ENCODE assay signal across 37 cellular contexts in genomic region chr2:83991992-83992391, GRCh38.
DNase-seq lines count a peak whose midpoint lies in the region; ATAC-seq, FAIRE-seq and TF ChIP-seq lines count a peak whose summit lies in the region.
"Had no signal": no experiment of that assay in that cellular context is flagged by ENCODE, and none has a peak within 500 bp of the region (broad histone marks: within the 10 kb centered on the region; RNA-seq: fewer than 3 reads in every experiment).

No MANE protein-coding gene starts in this region.

- no peak overlapping the region for H2BK15ac ChIP-seq in H1 (ENCODE audit: low read length)

- H4K5ac ChIP-seq in H1 (ENCODE audit: insufficient read length, low read depth, low read length), result no peak overlapping the region

- TF ChIP-seq RAD21 in H1 (IDR thresholded peaks at IDR 0.05 in 1 of 2, conservative IDR thresholded peaks at IDR 0.05 in 1 of 2; ENCODE audit: low read depth in 2 of 2, low read length in 2 of 2), result no peak

- TF ChIP-seq POLR2A in H1 (IDR thresholded peaks at IDR 0.05; ENCODE audit: control extremely low read depth in 1 of 2, low read depth in 2 of 2, low read length in 2 of 2), result no peak

- 0 out of 2 replicates have a peak overlapping the region, but pooled peaks have one; percentile 16 for H2AFZ ChIP-seq in H1 (ENCODE audit: low read length)

- no peak overlapping the region for H3K4me3 Mint-ChIP-seq in WTC11
- no peak overlapping the region for H3K4me3 Mint-ChIP-seq in CD8-positive, alpha-beta memory T cell
- no peak overlapping the region for H3K4me3 Mint-ChIP-seq in activated CD4-positive, alpha-beta T cell treated with anti-CD3 and anti-CD28 coated beads, Interleukin-2, amount 10 ng/mL, durations not matched to agents 7 days and 5 days
- H3K4me3 Mint-ChIP-seq: activated CD8-positive, alpha-beta T cell treated with anti-CD3 and anti-CD28 coated beads, Interleukin-2, amount 10 ng/mL, durations not matched to agents 7 days and 5 days; CD4-positive, alpha-beta memory T cell; central memory CD8-positive, alpha-beta T cell; immature natural killer cell; naive thymus-derived CD8-positive, alpha-beta T cell; T-cell had no signal

- no peak overlapping the region for H2AK5ac ChIP-seq in H1 (ENCODE audit: low read depth, low read length)

- POLR2A ChIA-PET in H1 (lab: Charles Lee; ENCODE audit: partially characterized antibody) (no interaction called here), WTC11 (lab: Charles Lee) (no interaction called here)
- POLR2A ChIA-PET in CD8-positive, alpha-beta memory T cell (lab: Charles Lee), result no interaction called here
- POLR2A ChIA-PET in activated CD4-positive, alpha-beta T cell treated with anti-CD3 and anti-CD28 coated beads, Interleukin-2, amount 10 ng/mL, durations not matched to agents 7 days and 5 days (lab: Charles Lee), result no interaction called here

- no peaks in the 10 kb centered on the region for H3K36me3 ChIP-seq in H1 (ENCODE audit: control insufficient read depth in 2 of 4, insufficient read depth in 4 of 4, low read length in 3 of 4)
- H3K36me3 ChIP-seq in CD8-positive, alpha-beta memory T cell (ENCODE audit: insufficient read depth, low read length), result no peaks in the 10 kb centered on the region
- H3K36me3 ChIP-seq: gastroesophageal sphincter, left ventricle myocardium inferior, SJCRH30, stomach, thyroid gland had no signal

- no peaks in the 10 kb centered on the region for H3K79me2 ChIP-seq in H1 (ENCODE audit: control insufficient read depth in 1 of 2, insufficient read depth in 2 of 2, low read length in 2 of 2)

- no peak overlapping the region for H4K8ac ChIP-seq in H1 (ENCODE audit: extremely low read depth, insufficient read depth, low read length)

- peaks cover 12% of the 10 kb centered on the region for H3K4me1 Mint-ChIP-seq in WTC11
- H3K4me1 Mint-ChIP-seq in CD8-positive, alpha-beta memory T cell, result no peaks in the 10 kb centered on the region
- H3K4me1 Mint-ChIP-seq in activated CD4-positive, alpha-beta T cell treated with anti-CD3 and anti-CD28 coated beads, Interleukin-2, amount 10 ng/mL, durations not matched to agents 7 days and 5 days, result no peaks in the 10 kb centered on the region
- H3K4me1 Mint-ChIP-seq: CD4-positive, alpha-beta memory T cell; central memory CD8-positive, alpha-beta T cell; immature natural killer cell; naive thymus-derived CD8-positive, alpha-beta T cell; T-cell had no signal

- H2BK5ac ChIP-seq in H1 (ENCODE audit: low read depth, low read length), result no peak overlapping the region

- DNase-seq in A172 (ENCODE audit: low spot score) (peak; percentile 20), H4 (ENCODE audit: low spot score) (peak; percentile 4), RPMI7951 (ENCODE audit: low read depth) (peak; percentile 32), H1 (ENCODE audit: low read depth in 1 of 2, low spot score in 2 of 2) (no peak), WTC11 (ENCODE audit: low spot score) (no peak)
- DNase-seq in stimulated activated naive CD4-positive, alpha-beta T cell (lab: John Stamatoyannopoulos, UW), result no peak
- no peak for DNase-seq in CD8-positive, alpha-beta memory T cell
- DNase-seq in activated CD4-positive, alpha-beta T cell treated with anti-CD3 and anti-CD28 coated beads, Interleukin-2, amount 10 ng/mL, durations not matched to agents 7 days and 5 days, result no peak
- DNase-seq: activated CD4-positive, alpha-beta T cell treated with anti-CD3 and anti-CD28 coated beads for 1 hour; activated CD8-positive, alpha-beta T cell treated with anti-CD3 and anti-CD28 coated beads, Interleukin-2, amount 10 ng/mL, durations not matched to agents 7 days and 5 days; aorta; CD4-positive, alpha-beta memory T cell; dermis blood vessel endothelial cell; DMS153; hypothalamus; immature natural killer cell; IMR-90; left ventricle myocardium inferior; midbrain; naive thymus-derived CD8-positive, alpha-beta T cell; NCI-H1092 treated with DMSO at 0.1 percent for 48 hours; NCI-H187; NCI-H526; NK-92 treated with Interleukin-12 subunit alpha and Interleukin-12 subunit beta, amount 100 ng/mL, for 24 hours; small intestine; stimulated activated CD8-positive, alpha-beta memory T cell treated with anti-CD3 and anti-CD28 coated beads, Interleukin-4, amount 100 ng/mL, for 48 hours; stomach; T-cell; thyroid gland had no signal

- H3K23ac ChIP-seq in H1 (ENCODE audit: insufficient read length), result no peak overlapping the region

- no peaks in the 10 kb centered on the region for H4K20me1 ChIP-seq in H1 (replicated peaks in 1 of 2; ENCODE audit: control insufficient read depth in 1 of 2, insufficient read depth in 2 of 2, low read length in 2 of 2)

- no peaks in the 10 kb centered on the region for H3K27me3 ChIP-seq in H1 (replicated peaks in 1 of 4; ENCODE audit: control insufficient read depth in 3 of 4, extremely low read depth in 1 of 4, insufficient read depth in 3 of 4, low read length in 3 of 4)
- no peaks in the 10 kb centered on the region for H3K27me3 ChIP-seq in CD8-positive, alpha-beta memory T cell (ENCODE audit: insufficient read depth, low read length, poor library complexity, severe bottlenecking)
- H3K27me3 ChIP-seq: gastroesophageal sphincter, SJCRH30, stomach, thyroid gland had no signal

- peaks cover 0 to 5% (median 0%) of the 10 kb centered on the region in 4 experiments; a peak in 1 of 7 replicates for H3K4me1 ChIP-seq in H1 (replicated peaks in 1 of 4; ENCODE audit: control insufficient read depth in 3 of 4, insufficient read depth in 4 of 4, low read length in 3 of 4)
- no peaks in the 10 kb centered on the region for H3K4me1 ChIP-seq in CD8-positive, alpha-beta memory T cell (ENCODE audit: insufficient read depth, low read length)
- H3K4me1 ChIP-seq: gastroesophageal sphincter, left ventricle myocardium inferior, SJCRH30, stomach, thyroid gland had no signal

- H3K36me3 Mint-ChIP-seq in WTC11, result peaks cover 7% of the 10 kb centered on the region
- H3K36me3 Mint-ChIP-seq in CD8-positive, alpha-beta memory T cell, result no peaks in the 10 kb centered on the region
- H3K36me3 Mint-ChIP-seq in activated CD4-positive, alpha-beta T cell treated with anti-CD3 and anti-CD28 coated beads, Interleukin-2, amount 10 ng/mL, durations not matched to agents 7 days and 5 days (ENCODE audit: low read depth), result no peaks in the 10 kb centered on the region
- H3K36me3 Mint-ChIP-seq: activated naive CD4-positive, alpha-beta T cell treated with anti-CD3 and anti-CD28 coated beads, Interleukin-2, amount 50 U/mL, for 72 hours; CD4-positive, alpha-beta memory T cell; T-cell had no signal

- CTCF ChIA-PET in H1 (lab: Charles Lee; ENCODE audit: partially characterized antibody), result no interaction called here
- CTCF ChIA-PET in WTC11 (lab: Charles Lee), result no interaction called here
- CTCF ChIA-PET in CD8-positive, alpha-beta memory T cell (lab: Charles Lee), result no interaction called here
- CTCF ChIA-PET in activated CD4-positive, alpha-beta T cell treated with anti-CD3 and anti-CD28 coated beads, Interleukin-2, amount 10 ng/mL, durations not matched to agents 7 days and 5 days (lab: Charles Lee), result no interaction called here

- no peaks in the 10 kb centered on the region for H3K79me1 ChIP-seq in H1 (ENCODE audit: low read depth, low read length)

- H2BK120ac ChIP-seq in H1 (replicated peaks; ENCODE audit: low read depth, low read length), result no peak overlapping the region

- H3K9me3 ChIP-seq in H1 (ENCODE audit: insufficient read depth in 2 of 2, low read depth in 1 of 2, low read length in 1 of 2), result peaks cover 0 to 3% of the 10 kb centered on the region in 2 experiments; a peak in 1 of 4 replicates
- no peaks in the 10 kb centered on the region for H3K9me3 ChIP-seq in CD8-positive, alpha-beta memory T cell (ENCODE audit: low read length)
- H3K9me3 ChIP-seq: SJCRH30, thyroid gland had no signal

- H3K23me2 ChIP-seq in H1 (ENCODE audit: low read depth, low read length), result no peaks in the 10 kb centered on the region

- H3K9me3 Mint-ChIP-seq in WTC11, result peaks cover 18% of the 10 kb centered on the region
- peaks cover 0 to 17% (median 3%) of the 10 kb centered on the region in 5 donors for H3K9me3 Mint-ChIP-seq in CD8-positive, alpha-beta memory T cell
- H3K9me3 Mint-ChIP-seq in activated CD4-positive, alpha-beta T cell treated with anti-CD3 and anti-CD28 coated beads, Interleukin-2, amount 10 ng/mL, durations not matched to agents 7 days and 5 days, result no peaks in the 10 kb centered on the region
- H3K9me3 Mint-ChIP-seq: activated naive CD4-positive, alpha-beta T cell treated with anti-CD3 and anti-CD28 coated beads, Interleukin-2, amount 50 U/mL, for 72 hours; activated T-helper 2 cell treated with anti-CD3 and anti-CD28 coated beads, Interferon-gamma antibody, Interleukin-2, Interleukin-4, amounts not matched to agents 10 μg/mL and 5 μg/mL and 100 μg/mL, durations not matched to agents 14 hours and 24 hours and 36 hours; central memory CD8-positive, alpha-beta T cell had no signal

- H3K27me3 Mint-ChIP-seq in WTC11 (ENCODE audit: low read depth), result no peaks in the 10 kb centered on the region
- H3K27me3 Mint-ChIP-seq in CD8-positive, alpha-beta memory T cell, result peaks cover 4 to 5% of the 10 kb centered on the region in 2 donors
- no peaks in the 10 kb centered on the region for H3K27me3 Mint-ChIP-seq in activated CD4-positive, alpha-beta T cell treated with anti-CD3 and anti-CD28 coated beads, Interleukin-2, amount 10 ng/mL, durations not matched to agents 7 days and 5 days
- H3K27me3 Mint-ChIP-seq: central memory CD8-positive, alpha-beta T cell had no signal

- H3K4me2 ChIP-seq in H1 (ENCODE audit: insufficient read depth in 1 of 2, low read depth in 2 of 2, low read length in 2 of 2), result no peak overlapping the region

- ATAC-seq in WTC11, result no peak
- ATAC-seq: activated CD8-positive, alpha-beta T cell treated with anti-CD3 and anti-CD28 coated beads, Interleukin-2, amount 10 ng/mL, durations not matched to agents 7 days and 5 days; activated naive CD4-positive, alpha-beta T cell treated with anti-CD3 and anti-CD28 coated beads, Interleukin-2, amount 50 U/mL, for 72 hours; gastroesophageal sphincter; GM12878; naive thymus-derived CD8-positive, alpha-beta T cell; T-cell had no signal

- no peak overlapping the region for H2BK12ac ChIP-seq in H1 (ENCODE audit: low read depth, low read length)

- WGBS in H1 (ENCODE audit: extremely low coverage in 1 of 2, insufficient coverage in 1 of 2, insufficient read length in 1 of 2, insufficient replicate concordance in 2 of 2, low coverage in 1 of 2, low lambda C conversion rate in 2 of 2, missing lambda C conversion rate in 1 of 2), 2 experiments, result 92% methylated on average over 3 of the region's 3 CpGs; no CpG with 5 or more reads in 1 of the 2 experiments

- TF ChIP-seq EP300 in H1 (IDR thresholded peaks at IDR 0.05; ENCODE audit: borderline replicate concordance in 1 of 2, low read depth in 2 of 2, low read length in 2 of 2), result no peak

- H3K56ac ChIP-seq in H1 (replicated peaks; ENCODE audit: insufficient read length, low read depth, low read length), result no peak overlapping the region

- H3K4ac ChIP-seq in H1 (replicated peaks; ENCODE audit: insufficient read length, low read depth, low read length), result no peak overlapping the region

- no peak overlapping the region for H3K9ac ChIP-seq in H1 (replicated peaks in 1 of 4; ENCODE audit: extremely low read depth in 1 of 4, low read depth in 3 of 4, low read length in 3 of 4)

- no peak overlapping the region for H3K27ac Mint-ChIP-seq in WTC11
- no peak overlapping the region for H3K27ac Mint-ChIP-seq in CD8-positive, alpha-beta memory T cell
- no peak overlapping the region for H3K27ac Mint-ChIP-seq in activated CD4-positive, alpha-beta T cell treated with anti-CD3 and anti-CD28 coated beads, Interleukin-2, amount 10 ng/mL, durations not matched to agents 7 days and 5 days
- H3K27ac Mint-ChIP-seq: activated CD8-positive, alpha-beta T cell treated with anti-CD3 and anti-CD28 coated beads, Interleukin-2, amount 10 ng/mL, durations not matched to agents 7 days and 5 days; activated naive CD4-positive, alpha-beta T cell treated with anti-CD3 and anti-CD28 coated beads, Interleukin-2, amount 50 U/mL, for 72 hours; activated T-helper 2 cell treated with anti-CD3 and anti-CD28 coated beads, Interferon-gamma antibody, Interleukin-2, Interleukin-4, amounts not matched to agents 10 μg/mL and 5 μg/mL and 100 μg/mL, durations not matched to agents 14 hours and 24 hours and 36 hours; CD4-positive, alpha-beta memory T cell; immature natural killer cell; naive thymus-derived CD8-positive, alpha-beta T cell; T-cell had no signal

- H3K27ac ChIP-seq in H1 (ENCODE audit: low read depth, low read length), result no peak overlapping the region
- H3K27ac ChIP-seq in CD8-positive, alpha-beta memory T cell (ENCODE audit: low read depth, low read length), result no peak overlapping the region
- H3K27ac ChIP-seq: gastroesophageal sphincter, left ventricle myocardium inferior, SJCRH30, stomach, thyroid gland had no signal

- H3K14ac ChIP-seq in H1 (ENCODE audit: insufficient read length), result no peak overlapping the region

- no peak for FAIRE-seq in H1 (lab: Jason Lieb, UNC)
- FAIRE-seq: A204.1, G401.6, GM12878, small intestine had no signal

- no peak overlapping the region for H3K4me3 ChIP-seq in H1 (ENCODE audit: extremely low read depth in 1 of 4, insufficient read depth in 2 of 4, low read depth in 3 of 4, low read length in 4 of 4)
- no peak overlapping the region for H3K4me3 ChIP-seq in CD8-positive, alpha-beta memory T cell (ENCODE audit: low read length)
- H3K4me3 ChIP-seq: gastroesophageal sphincter, GM12878, left ventricle myocardium inferior, SJCRH30, stomach, thyroid gland had no signal

- no peak overlapping the region for H4K91ac ChIP-seq in H1 (replicated peaks; ENCODE audit: insufficient read length, low read length)

- TF ChIP-seq CTCF in H1 (IDR thresholded peaks at IDR 0.05; ENCODE audit: control extremely low read depth in 1 of 3, insufficient read depth in 1 of 3, low read depth in 1 of 3, low read length in 3 of 3) (no peak), WTC11 (IDR thresholded peaks at IDR 0.05) (no peak)

- H3K18ac ChIP-seq in H1 (ENCODE audit: extremely low read depth, low read length), result no peak overlapping the region

- no peak overlapping the region for H2BK20ac ChIP-seq in H1 (ENCODE audit: low read length)

Comparison
In these comparisons a context has a peak if more than half of its experiments do, and no peak if none do; other contexts are left out.
1. DNase-seq: peak in A172 (single experiment), H4 (single experiment) and RPMI7951 (single experiment); none in H1 (0 of 2), WTC11 (single experiment), stimulated activated naive CD4-positive, alpha-beta T cell (0 of 6), CD8-positive, alpha-beta memory T cell (0 of 5) and activated CD4-positive, alpha-beta T cell treated with anti-CD3 and anti-CD28 coated beads, Interleukin-2, amount 10 ng/mL, durations not matched to agents 7 days and 5 days (single experiment).